ENCODE assay signal across 8 cellular contexts in genomic region chr11:88301478-88302140, GRCh38. TPM values are rescaled to one million over a fixed set of nuclear protein-coding genes. Genes with fewer than 3 reads are reported as not detected.
DNase-seq lines count a peak whose midpoint lies in the region; ATAC-seq and TF ChIP-seq lines count a peak whose summit lies in the region.

No MANE protein-coding gene starts in this region.

- peak overlapping the region; percentile 84 for H3K27ac ChIP-seq in HUES64 (ENCODE audit: low read depth, low read length)

- H3K27ac Mint-ChIP-seq in natural killer cell treated with Interleukin-12 subunit alpha and Interleukin-12 subunit beta and Interleukin-15 and Interleukin-18, amount 100 ng/mL, for 72 hours, result peak overlapping the region; percentile 93 to 98
- H3K27ac Mint-ChIP-seq in MCF 10A (ENCODE audit: low read depth, unreplicated experiment), result no peak overlapping the region

- CTCF ChIA-PET in MCF 10A (lab: Yijun Ruan, JAX), result interaction anchor here (0.6 to 1.0 kb wide), 2 partner anchors 9 to 117 kb away, joined by 3 to 4 read pairs; no protein-coding TSS in a partner anchor

- no TSS peak for BruUV-seq in MCF 10A (replicated peaks; lab: Mats Ljungman, UMichigan)

- ATAC-seq in GM18519 (IDR thresholded peaks at IDR 0.05; ENCODE audit: low FRiP score, unreplicated experiment) (peak; percentile 38), GM21717 (IDR thresholded peaks at IDR 0.05; ENCODE audit: unreplicated experiment) (peak; percentile 61)
- ATAC-seq in natural killer cell treated with Interleukin-12 subunit alpha and Interleukin-12 subunit beta and Interleukin-15 and Interleukin-18, amount 100 ng/mL, for 72 hours, result peak; percentile 77 to 88

- peaks cover 47% of the 10 kb centered on the region for H3K36me3 Mint-ChIP-seq in natural killer cell treated with Interleukin-12 subunit alpha and Interleukin-12 subunit beta and Interleukin-15 and Interleukin-18, amount 100 ng/mL, for 72 hours
- H3K36me3 Mint-ChIP-seq in MCF 10A (ENCODE audit: insufficient read depth, unreplicated experiment), result peaks cover 29% of the 10 kb centered on the region

- 70% methylated on average over 8 of the region's 9 CpGs for WGBS in HUES64

- peaks cover 76 to 84% of the 10 kb centered on the region in 2 donors for H3K4me1 Mint-ChIP-seq in natural killer cell treated with Interleukin-12 subunit alpha and Interleukin-12 subunit beta and Interleukin-15 and Interleukin-18, amount 100 ng/mL, for 72 hours (ENCODE audit: low read depth in 2 of 2)
- H3K4me1 Mint-ChIP-seq in MCF 10A (ENCODE audit: insufficient read depth, unreplicated experiment), result peaks cover 5% of the 10 kb centered on the region

- H3K9me3 Mint-ChIP-seq in natural killer cell treated with Interleukin-12 subunit alpha and Interleukin-12 subunit beta and Interleukin-15 and Interleukin-18, amount 100 ng/mL, for 72 hours, result no peaks in the 10 kb centered on the region
- no peaks in the 10 kb centered on the region for H3K9me3 Mint-ChIP-seq in MCF 10A (ENCODE audit: unreplicated experiment)

- peak; percentile 80 for DNase-seq in natural killer cell treated with Interleukin-12 subunit alpha and Interleukin-12 subunit beta and Interleukin-15 and Interleukin-18, amount 100 ng/mL, for 72 hours (ENCODE audit: low spot score)
- DNase-seq in MCF 10A (ENCODE audit: unreplicated experiment) (no peak), NCI-H345 (lab: John Stamatoyannopoulos, UW) (no peak), islet precursor cell (no peak), hypothalamus (lab: John Stamatoyannopoulos, UW) (no peak)

- H3K27me3 Mint-ChIP-seq in natural killer cell treated with Interleukin-12 subunit alpha and Interleukin-12 subunit beta and Interleukin-15 and Interleukin-18, amount 100 ng/mL, for 72 hours, result no peaks in the 10 kb centered on the region
- H3K27me3 Mint-ChIP-seq in MCF 10A (ENCODE audit: insufficient read depth, unreplicated experiment), result no peaks in the 10 kb centered on the region

- intact Hi-C loops in MCF 10A (cut with micrococcal nuclease), result no loop called here

- no peak overlapping the region for H3K4me3 ChIP-seq in HUES64 (ENCODE audit: low read length)

- peak overlapping the region; percentile 21; the same call in 1 of the 2 replicates for H3K9ac ChIP-seq in HUES64 (ENCODE audit: low read depth, low read length)

- no peaks in the 10 kb centered on the region for H3K27me3 ChIP-seq in HUES64 (ENCODE audit: insufficient read depth, low read length)

- no peak for TF ChIP-seq CTCF in MCF 10A (IDR thresholded peaks at IDR 0.05; ENCODE audit: unreplicated experiment)

- H3K4me3 Mint-ChIP-seq in natural killer cell treated with Interleukin-12 subunit alpha and Interleukin-12 subunit beta and Interleukin-15 and Interleukin-18, amount 100 ng/mL, for 72 hours, result peak overlapping the region; percentile 86
- no peak overlapping the region for H3K4me3 Mint-ChIP-seq in MCF 10A (ENCODE audit: unreplicated experiment)

- H3K36me3 ChIP-seq in HUES64 (ENCODE audit: insufficient read depth, low read length), result peaks cover 83% of the 10 kb centered on the region

- H3K4me1 ChIP-seq in HUES64 (ENCODE audit: insufficient read depth, low read length), result peaks cover 51% of the 10 kb centered on the region

- POLR2A ChIA-PET in MCF 10A (lab: Yijun Ruan, JAX), result no interaction called here

- no peaks in the 10 kb centered on the region for H3K9me3 ChIP-seq in HUES64 (ENCODE audit: insufficient read depth, low read depth, low read length)

RNA-seq across cellular contexts. Expression of gene CTSC, which starts 35.9 kb away (rescaled TPM):
- 290 TPM for polyA plus RNA-seq in HUES64 (2013, experiment 1 of 2)
- polyA plus RNA-seq in HUES64 (2013, experiment 2 of 2), result 281 TPM
- 100 to 1,000 TPM; 213 to 381 TPM for total RNA-seq in natural killer cell treated with Interleukin-12 subunit alpha and Interleukin-12 subunit beta and Interleukin-15 and Interleukin-18, amount 100 ng/mL, for 72 hours
- total RNA-seq in MCF 10A (2022), result 79.1 and 103 TPM in 2 replicates
